10 cellular contexts compared by ENCODE assay signal in genomic region chr2:168851674-168852320, GRCh38. TPM values are rescaled to one million over a fixed set of nuclear protein-coding genes. Genes with fewer than 3 reads are reported as not detected.
DNase-seq lines count a peak whose midpoint lies in the region; ATAC-seq and TF ChIP-seq lines count a peak whose summit lies in the region.
"Had no signal": no experiment of that assay in that cellular context is flagged by ENCODE, and none has a peak within 500 bp of the region (broad histone marks: within the 10 kb centered on the region; RNA-seq: fewer than 3 reads in every experiment).

No MANE protein-coding gene starts in this region.

- H3K23ac ChIP-seq in neuronal stem cell (ENCODE audit: low read depth, low read length, poor library complexity) = no peak overlapping the region

- CTCF ChIA-PET in AG04449 (lab: Yijun Ruan, JAX) (no interaction called here), HEK293 (lab: Yijun Ruan, JAX) (interaction anchor here (0.6 kb wide), 1 partner anchor 359 kb away, joined by 3 read pairs; no protein-coding TSS in a partner anchor)

- no peaks in the 10 kb centered on the region for H3K9me3 ChIP-seq in HEK293 (ENCODE audit: control insufficient read depth, insufficient read depth, low read depth, low read length)
- no peaks in the 10 kb centered on the region for H3K9me3 ChIP-seq in RWPE2 (ENCODE audit: severe bottlenecking)
- no peaks in the 10 kb centered on the region for H3K9me3 ChIP-seq in neuronal stem cell (replicated peaks in 1 of 2; ENCODE audit: control insufficient read depth in 2 of 2, insufficient read depth in 1 of 2, low read depth in 1 of 2, low read length in 2 of 2)
- H3K9me3 ChIP-seq: uterus had no signal

- H4K91ac ChIP-seq in neuronal stem cell (ENCODE audit: low read depth, low read length, poor library complexity) = no peak overlapping the region

- H3K4me2 ChIP-seq in neuronal stem cell (ENCODE audit: insufficient read depth, low read length, poor library complexity, severe bottlenecking) = no peak overlapping the region

- WGBS in neuronal stem cell (ENCODE audit: extremely low coverage in 2 of 2, insufficient read length in 2 of 2, insufficient replicate concordance in 1 of 2), 2 donors = no CpG with 5 or more reads among the region's 5 CpGs

- peaks cover 0 to 36% of the 10 kb centered on the region in 2 experiments; a peak in 1 of 3 replicates for H3K36me3 ChIP-seq in HEK293 (ENCODE audit: control insufficient read depth in 2 of 2, insufficient read depth in 1 of 2, low read length in 2 of 2)
- H3K36me3 ChIP-seq in RWPE2 (ENCODE audit: low read depth) = no peaks in the 10 kb centered on the region
- H3K36me3 ChIP-seq in neuronal stem cell (replicated peaks in 1 of 2; ENCODE audit: control insufficient read depth in 2 of 2, insufficient read depth in 2 of 2, low read length in 2 of 2) = peaks cover 0 to 44% of the 10 kb centered on the region in 2 donors
- H3K36me3 ChIP-seq: uterus had no signal

- H3K4me3 ChIP-seq in AG04449 (ENCODE audit: low read depth, low read length) (no peak overlapping the region), HEK293 (ENCODE audit: low read depth, low read length) (no peak overlapping the region), RWPE2 (ENCODE audit: severe bottlenecking) (no peak overlapping the region), fibroblast of pulmonary artery (replicated peaks; ENCODE audit: low read depth, low read length) (no peak overlapping the region), neuronal stem cell (ENCODE audit: low read length in 2 of 2) (no peak overlapping the region)
- H3K4me3 ChIP-seq: uterus had no signal

- no peak overlapping the region for H3K14ac ChIP-seq in neuronal stem cell (ENCODE audit: low read length)

- no peak overlapping the region for H2AK5ac ChIP-seq in neuronal stem cell (ENCODE audit: low read depth, low read length)

- no peaks in the 10 kb centered on the region for H3K79me1 ChIP-seq in neuronal stem cell (ENCODE audit: low read depth, low read length)

- POLR2A ChIA-PET in AG04449 (lab: Yijun Ruan, JAX) (no interaction called here), HEK293 (lab: Yijun Ruan, JAX) (no interaction called here)

- no peak for TF ChIP-seq CTCF in AG04449 (IDR thresholded peaks at IDR 0.05; ENCODE audit: insufficient read depth, low read length, missing control alignments)
- TF ChIP-seq CTCF in HEK293 (tag by site-specific recombination; IDR thresholded peaks at IDR 0.05) = no peak
- no peak for TF ChIP-seq CTCF in RWPE2 (IDR thresholded peaks at IDR 0.05; ENCODE audit: poor library complexity, severe bottlenecking)
- TF ChIP-seq CTCF in fibroblast of pulmonary artery (IDR thresholded peaks at IDR 0.05; ENCODE audit: low read length, missing control alignments) = no peak

- H2BK12ac ChIP-seq in neuronal stem cell (ENCODE audit: low read length) = no peak overlapping the region

- H3K27me3 ChIP-seq in RWPE2 (ENCODE audit: insufficient read depth, poor library complexity, severe bottlenecking) (no peaks in the 10 kb centered on the region), neuronal stem cell (ENCODE audit: control insufficient read depth in 3 of 3, insufficient read depth in 3 of 3, low read depth in 1 of 3, low read length in 3 of 3) (no peaks in the 10 kb centered on the region)
- H3K27me3 ChIP-seq: uterus had no signal

- H3K27ac ChIP-seq in HEK293 (ENCODE audit: extremely low read depth, low read depth, low read length) (no peak overlapping the region), RWPE2 (ENCODE audit: poor library complexity, severe bottlenecking) (peak overlapping the region; percentile 12), neuronal stem cell (replicated peaks; ENCODE audit: low read length) (no peak overlapping the region)
- H3K27ac ChIP-seq: uterus had no signal

- no peak overlapping the region for H2AFZ ChIP-seq in neuronal stem cell (ENCODE audit: low read length)

- H2BK120ac ChIP-seq in neuronal stem cell (ENCODE audit: low read depth, low read length) = no peak overlapping the region

- ATAC-seq in RWPE2 (ENCODE audit: low read depth) (peak; percentile 97), HG03442 (IDR thresholded peaks at IDR 0.05; ENCODE audit: unreplicated experiment) (no peak), GM21528 (IDR thresholded peaks at IDR 0.05; ENCODE audit: low FRiP score, unreplicated experiment) (no peak)

- DNase-seq in AG04449 (ENCODE audit: low read depth, low spot score) (peak; percentile 26), RWPE2 (ENCODE audit: low spot score) (peak; percentile 82), fibroblast of pulmonary artery (ENCODE audit: low read depth) (peak; percentile 80), neuronal stem cell (ENCODE audit: low spot score) (no peak)
- no peak for DNase-seq in activated T-cell treated with anti-CD3 and anti-CD28 coated beads, Interleukin-2, amount 50 U/mL, for 1 hour
- DNase-seq: mesendoderm, uterus had no signal

- H4K8ac ChIP-seq in neuronal stem cell (ENCODE audit: low read depth, low read length) = no peak overlapping the region

- H3K4me1 ChIP-seq in HEK293 (ENCODE audit: control insufficient read depth, insufficient read depth, low read length) (peaks cover 7% of the 10 kb centered on the region; the same call in 1 of the 2 replicates), RWPE2 (ENCODE audit: insufficient read depth, poor library complexity, severe bottlenecking) (peaks cover 18% of the 10 kb centered on the region), neuronal stem cell (ENCODE audit: control insufficient read depth in 2 of 2, insufficient read depth in 1 of 2, low read depth in 1 of 2, low read length in 2 of 2) (peaks cover 0 to 3% of the 10 kb centered on the region in 2 donors)
- H3K4me1 ChIP-seq: uterus had no signal

- no peak overlapping the region for H3K4ac ChIP-seq in neuronal stem cell (ENCODE audit: low read length)

- H2BK5ac ChIP-seq in neuronal stem cell (ENCODE audit: low read length) = no peak overlapping the region

- no peak overlapping the region for H3K18ac ChIP-seq in neuronal stem cell (ENCODE audit: low read length)

- no peak overlapping the region for H2BK15ac ChIP-seq in neuronal stem cell (ENCODE audit: low read length)

- H3K9ac ChIP-seq in neuronal stem cell (ENCODE audit: low read depth, low read length, poor library complexity) = no peak overlapping the region

TF ChIP-seq in HEK293, 187 proteins besides CTCF, POLR2A, EP300 and RAD21 (continues in another document):
- peak; percentile 78; the same call in 1 of the 2 replicates for TF ChIP-seq ZNF449 (tag by site-specific recombination; IDR thresholded peaks at IDR 0.05)
- no peak for TF ChIP-seq ZNF677 (tag by site-specific recombination; IDR thresholded peaks at IDR 0.05)
- TF ChIP-seq ZNF585B (tag by site-specific recombination; IDR thresholded peaks at IDR 0.05) = no peak
- no peak for TF ChIP-seq ZSCAN5A (tag by site-specific recombination; IDR thresholded peaks at IDR 0.05)
- no peak for TF ChIP-seq ZNF776 (tag by site-specific recombination; IDR thresholded peaks at IDR 0.05; ENCODE audit: borderline replicate concordance)
- no peak for TF ChIP-seq SCRT2 (tag by site-specific recombination; IDR thresholded peaks at IDR 0.05)
- no peak for TF ChIP-seq ZNF629 (tag by site-specific recombination; IDR thresholded peaks at IDR 0.05)
- TF ChIP-seq ZNF664 (tag by site-specific recombination; IDR thresholded peaks at IDR 0.05) = no peak
- no peak for TF ChIP-seq ZNF169 (tag by site-specific recombination; IDR thresholded peaks at IDR 0.05)
- TF ChIP-seq ZNF529 (tag by site-specific recombination; IDR thresholded peaks at IDR 0.05; ENCODE audit: insufficient replicate concordance) = no peak

RNA-seq across cellular contexts. Expression of gene SPC25, which starts 38.4 kb away (rescaled TPM):
- 51.0 TPM for polyA plus RNA-seq in neuronal stem cell (2013, experiment 1 of 2)
- polyA plus RNA-seq in neuronal stem cell (2013, experiment 2 of 2) = 50.9 TPM

RNA-seq across cellular contexts. Expression of gene G6PC2, which starts 49.3 kb away (rescaled TPM):
- polyA plus RNA-seq in neuronal stem cell (2013, experiment 1 of 2) = not detected
- polyA plus RNA-seq in neuronal stem cell (2013, experiment 2 of 2) = not detected

RNA-seq across cellular contexts. Expression of gene NOSTRIN, which starts 49.4 kb away (rescaled TPM):
- not detected for polyA plus RNA-seq in neuronal stem cell (2013, experiment 1 of 2)
- polyA plus RNA-seq in neuronal stem cell (2013, experiment 2 of 2) = not detected

Comparison
In these comparisons a context has a peak if more than half of its experiments do, and no peak if none do; other contexts are left out.
1. DNase-seq: peak in AG04449 (single experiment), RWPE2 (single experiment) and fibroblast of pulmonary artery (single experiment); none in neuronal stem cell (single experiment) and activated T-cell treated with anti-CD3 and anti-CD28 coated beads, Interleukin-2, amount 50 U/mL, for 1 hour (single experiment).